16 cellular contexts compared by ENCODE assay signal in the genomic region with DNA sequence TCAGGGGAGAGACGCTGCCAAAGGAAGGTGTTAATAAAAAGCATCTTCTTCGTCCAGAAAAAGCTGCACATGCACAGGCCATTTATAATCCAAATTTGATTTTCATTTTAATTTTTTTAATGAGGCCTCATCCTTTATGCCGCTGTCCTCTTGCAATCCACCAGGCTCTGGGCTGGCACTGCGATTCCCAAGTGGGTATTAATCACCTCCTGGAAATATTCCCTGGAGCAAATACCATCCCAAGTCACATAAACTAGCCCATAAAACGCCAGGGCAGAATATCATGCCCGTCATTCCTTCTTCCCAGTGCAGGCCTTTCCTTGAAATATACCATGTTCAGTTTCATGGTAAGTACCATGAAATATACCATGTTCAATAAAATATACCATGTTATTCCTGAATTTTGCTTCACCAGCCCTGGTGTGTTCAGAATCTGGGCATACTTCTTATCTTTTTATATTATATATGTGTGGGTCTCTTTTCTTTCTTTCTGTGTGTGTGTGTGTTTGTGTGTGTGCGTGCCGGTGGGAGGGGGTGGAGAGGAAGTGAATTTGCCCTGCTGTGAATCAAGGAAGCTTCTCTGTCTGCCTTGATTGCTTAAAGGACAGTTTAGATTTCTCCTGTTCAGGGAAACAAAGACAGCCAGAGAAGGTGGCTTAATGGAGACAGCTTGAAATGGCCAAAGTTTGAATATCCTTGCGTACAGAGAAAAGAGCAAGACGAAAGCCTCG.
DNase-seq lines count a peak whose midpoint lies in the region; ATAC-seq and TF ChIP-seq lines count a peak whose summit lies in the region.
"Had no signal": no experiment of that assay in that cellular context is flagged by ENCODE, and none has a peak within 500 bp of the region (broad histone marks: within the 10 kb centered on the region; RNA-seq: fewer than 3 reads in every experiment).

No MANE protein-coding gene starts in this region.

- no peak overlapping the region for H3K27ac ChIP-seq in PC-3 (ENCODE audit: low read length)
- H3K27ac ChIP-seq in testis = no peak overlapping the region
- H3K27ac ChIP-seq: HL-60 had no signal

- H3K79me2 ChIP-seq in PC-3 (ENCODE audit: low read length) = no peaks in the 10 kb centered on the region

- no peak overlapping the region for H3K9ac ChIP-seq in PC-3 (ENCODE audit: low read length)

- BruUV-seq in PC-3 (replicated peaks; lab: Mats Ljungman, UMichigan) = no TSS peak

- no peaks in the 10 kb centered on the region for H3K36me3 ChIP-seq in PC-3 (ENCODE audit: low read depth, low read length)
- no peaks in the 10 kb centered on the region for H3K36me3 ChIP-seq in testis (ENCODE audit: low read depth, missing control alignments)
- H3K36me3 ChIP-seq: BE2C had no signal

- H3K4me1 ChIP-seq in PC-3 (ENCODE audit: insufficient read depth, low read length) (no peaks in the 10 kb centered on the region), testis (no peaks in the 10 kb centered on the region)

- TF ChIP-seq CTCF in PC-3 (conservative IDR thresholded peaks at IDR 0.05; ENCODE audit: low read depth, low read length) (no peak), testis (IDR thresholded peaks at IDR 0.05) (no peak)

- ATAC-seq in PC-3 (peak; percentile 60), GM18868 (IDR thresholded peaks at IDR 0.05; ENCODE audit: unreplicated experiment) (no peak), GM18498 (IDR thresholded peaks at IDR 0.05; ENCODE audit: unreplicated experiment) (no peak), T-cell (replicated peaks in 1 of 4) (no peak)
- ATAC-seq: K562 had no signal

- POLR2A ChIA-PET in PC-3 (lab: Charles Lee; ENCODE audit: unreplicated experiment) (no interaction called here), T-cell (lab: Charles Lee) (no interaction called here)

- no peaks in the 10 kb centered on the region for H3K9me3 ChIP-seq in PC-3 (ENCODE audit: low read length)
- H3K9me3 ChIP-seq in testis = no peaks in the 10 kb centered on the region
- H3K9me3 ChIP-seq: BE2C had no signal

- no peaks in the 10 kb centered on the region for H3F3A ChIP-seq in PC-3 (ENCODE audit: low read length, unreplicated experiment)

- intact Hi-C loops in PC-3 (cut with micrococcal nuclease) (no loop called here), testis (cut with DNase I; ENCODE audit: low total_unique reads) (no loop called here)

- H3K27ac Mint-ChIP-seq in T-cell = no peak overlapping the region
- H3K27ac Mint-ChIP-seq: CD8-positive, alpha-beta memory T cell had no signal

- DNase-seq in D341Med (ENCODE audit: low spot score) = peak; percentile 64
- DNase-seq in Kasumi-1 (lab: John Stamatoyannopoulos, UW) = peak; percentile 47 to 68
- DNase-seq in PC-3 = peak; percentile 11
- DNase-seq in foreskin melanocyte = peak; percentile 34
- no peak for DNase-seq in testis
- DNase-seq in T-cell = no peak
- DNase-seq: BE2C; CD8-positive, alpha-beta memory T cell; NCI-H2081 treated with DMSO at 0.1 percent for 48 hours; NCI-H345; SHP77 treated with DMSO at 0.1 percent for 48 hours; T-helper 1 cell had no signal

- H4K20me1 ChIP-seq in PC-3 (ENCODE audit: low read length) = no peaks in the 10 kb centered on the region

- no peaks in the 10 kb centered on the region for H3K36me3 Mint-ChIP-seq in T-cell
- H3K36me3 Mint-ChIP-seq: CD8-positive, alpha-beta memory T cell had no signal

- no peak overlapping the region for H3K4me2 ChIP-seq in PC-3 (ENCODE audit: low read length)

- no peaks in the 10 kb centered on the region for H3K9me3 Mint-ChIP-seq in T-cell
- H3K9me3 Mint-ChIP-seq: CD8-positive, alpha-beta memory T cell had no signal

- peaks cover 5 to 6% (median 5%) of the 10 kb centered on the region in 3 donors for H3K4me1 Mint-ChIP-seq in T-cell
- H3K4me1 Mint-ChIP-seq: CD8-positive, alpha-beta memory T cell had no signal

- no peak overlapping the region for H3K4me3 Mint-ChIP-seq in T-cell
- H3K4me3 Mint-ChIP-seq: CD8-positive, alpha-beta memory T cell had no signal

- no peak overlapping the region for H3K4me3 ChIP-seq in PC-3 (ENCODE audit: low read length)
- H3K4me3 ChIP-seq in testis = no peak overlapping the region
- H3K4me3 ChIP-seq: K562 had no signal

- no peaks in the 10 kb centered on the region for H3K9me2 ChIP-seq in PC-3 (replicated peaks; ENCODE audit: low read length)

- no peak for TF ChIP-seq POLR2A in testis (IDR thresholded peaks at IDR 0.05)

- H3K27me3 ChIP-seq in PC-3 (ENCODE audit: low read length) (peaks cover 24% of the 10 kb centered on the region), testis (no peaks in the 10 kb centered on the region)
- H3K27me3 ChIP-seq: BE2C had no signal

- no peak overlapping the region for H2AFZ ChIP-seq in PC-3 (ENCODE audit: low read length)

- WGBS in testis, 2 donors = 85% methylated on average over 11 of the region's 11 CpGs

- H3K27me3 Mint-ChIP-seq in T-cell = peaks cover 5 to 10% of the 10 kb centered on the region in 2 donors

- CTCF ChIA-PET in PC-3 (lab: Charles Lee) = no interaction called here
- CTCF ChIA-PET in T-cell (lab: Charles Lee) = no interaction called here

Comparison
In these comparisons a context has a peak if more than half of its experiments do, and no peak if none do; other contexts are left out.
1. DNase-seq: peak in D341Med (single experiment), Kasumi-1 (2 of 2), PC-3 (single experiment) and foreskin melanocyte (single experiment); none in testis (single experiment) and T-cell (0 of 34).